Comparison of ENCODE assay signal across 8 cellular contexts in the genomic region with DNA sequence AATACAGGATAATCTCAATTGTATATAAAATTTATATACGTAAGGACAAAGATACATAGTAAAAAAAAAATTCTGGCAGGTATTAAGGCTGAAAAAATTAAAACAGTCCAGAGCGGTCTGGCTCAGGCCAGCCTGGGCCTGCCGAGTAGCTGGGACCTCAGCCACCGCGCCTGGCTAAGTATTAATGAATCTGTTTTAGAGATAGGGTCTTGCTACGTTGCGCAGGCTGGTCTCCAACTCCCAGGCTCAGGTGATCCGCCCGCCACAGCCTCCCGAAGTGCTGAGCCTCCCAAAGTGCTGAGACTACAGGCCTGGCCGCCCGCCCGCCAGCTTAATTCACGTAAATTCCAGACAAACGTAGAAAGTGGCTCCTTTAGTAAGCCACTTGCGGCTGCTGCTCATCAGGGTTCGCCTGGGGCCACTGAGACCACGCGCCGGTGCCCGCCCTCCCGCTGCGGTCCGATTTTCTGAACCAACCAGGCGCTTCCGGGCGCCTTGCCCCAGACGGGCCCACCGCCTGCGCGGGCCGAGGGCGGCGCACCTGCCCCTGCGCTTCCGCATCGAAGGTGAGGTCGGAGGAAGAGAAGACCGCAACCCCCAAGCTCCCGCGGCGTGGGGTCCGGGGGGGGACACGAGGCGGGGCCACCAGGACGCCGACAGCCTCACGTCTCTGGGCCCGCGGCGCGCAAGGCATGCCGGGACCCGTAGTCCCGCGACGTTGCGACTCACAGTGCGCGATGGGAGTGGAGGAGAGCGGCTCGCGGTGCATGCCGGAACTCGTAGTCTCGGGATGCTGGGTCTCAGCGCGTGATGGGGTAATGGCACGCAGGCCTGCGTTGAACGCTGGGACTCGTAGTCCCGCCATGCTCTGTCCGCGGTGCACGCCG. TPM values are rescaled to one million over a fixed set of nuclear protein-coding genes. Genes with fewer than 3 reads are reported as not detected.
DNase-seq lines count a peak whose midpoint lies in the region; ATAC-seq and TF ChIP-seq lines count a peak whose summit lies in the region.

No MANE protein-coding gene starts in this region.

- peak; percentile 100 for DNase-seq in Ammon's horn (ENCODE audit: low spot score)
- peak; percentile 95 for DNase-seq in NCI-H460 (ENCODE audit: extremely low read depth, low read depth)
- peak; percentile 99 for DNase-seq in activated CD4-positive, alpha-beta T cell treated with anti-CD3 and anti-CD28 coated beads for 1 hour
- DNase-seq in cerebellum (ENCODE audit: low spot score) = peak; percentile 98
- peak; percentile 100 for DNase-seq in islet precursor cell
- DNase-seq in stimulated activated CD4-positive, alpha-beta T cell treated with anti-CD3 and anti-CD28 coated beads, Interleukin-12 subunit alpha, Interleukin-12 subunit beta, amount 100 ng/mL, for 4 hours = peak; percentile 96

- peak; percentile 94 for ATAC-seq in HG03432 (IDR thresholded peaks at IDR 0.05; ENCODE audit: unreplicated experiment)

- peak; percentile 72 for TF ChIP-seq POLR2A in GM19193 (IDR thresholded peaks at IDR 0.05; ENCODE audit: extremely low read depth, insufficient read depth, insufficient read length)

RNA-seq across cellular contexts. Expression of gene CTDP1, which starts 0.7 kb away (rescaled TPM):
- total RNA-seq in NCI-H460 (2014; rRNA removed; shearing (Covaris generic)) = 12.4 and 14.5 TPM in 2 replicates
- 15.2 and 15.9 TPM in 2 replicates for polyA plus RNA-seq in NCI-H460 (2014; cell fraction: nucleus; rRNA removed)
- total RNA-seq in cerebellum = 10.4 TPM

Comparison
In these comparisons a context has a peak if more than half of its experiments do, and no peak if none do; other contexts are left out.
1. Peak in every context shown above with its lines: DNase-seq and ATAC-seq.